ENCODE assay signal across 1 cellular context in the genomic region with DNA sequence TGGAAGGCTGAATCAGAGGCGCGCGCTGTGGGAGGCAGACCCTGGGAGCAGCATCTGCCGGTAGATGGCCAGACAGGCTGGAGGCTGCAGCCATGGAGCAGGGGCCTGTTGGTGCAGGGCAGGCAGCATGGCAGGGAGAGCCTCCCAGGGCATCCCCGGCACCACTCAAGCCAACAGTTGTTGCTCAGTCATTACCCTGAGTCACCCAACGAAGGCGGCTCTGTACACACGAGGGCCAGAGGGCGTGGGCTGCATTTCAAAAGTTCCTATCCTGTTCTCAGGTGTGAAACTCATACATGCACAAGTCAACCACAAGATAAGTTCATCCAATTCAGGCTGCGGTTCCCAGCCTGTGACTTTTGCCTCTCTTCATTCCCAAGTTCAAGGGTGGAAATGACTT.
TF ChIP-seq lines count a peak whose summit lies in the region.

No MANE protein-coding gene starts in this region.

TF ChIP-seq in HepG2, 621 proteins besides CTCF, POLR2A, EP300 and RAD21:
- TF ChIP-seq RORA (CRISPR knock-in tag; IDR thresholded peaks at IDR 0.05) (no peak), ZNF746 (CRISPR knock-in tag; IDR thresholded peaks at IDR 0.05) (no peak), ZSCAN25 (CRISPR knock-in tag; IDR thresholded peaks at IDR 0.05) (no peak), ZNF772 (CRISPR knock-in tag; IDR thresholded peaks at IDR 0.05) (no peak), SMYD3 (CRISPR knock-in tag; IDR thresholded peaks at IDR 0.05) (no peak), SIN3A (IDR thresholded peaks at IDR 0.05; ENCODE audit: borderline replicate concordance, low read depth, low read length) (no peak), ZFP36L1 (CRISPR knock-in tag; IDR thresholded peaks at IDR 0.05) (no peak), ELF4 (CRISPR knock-in tag; IDR thresholded peaks at IDR 0.05; ENCODE audit: borderline replicate concordance) (no peak)
- TF ChIP-seq, protein P1, sequence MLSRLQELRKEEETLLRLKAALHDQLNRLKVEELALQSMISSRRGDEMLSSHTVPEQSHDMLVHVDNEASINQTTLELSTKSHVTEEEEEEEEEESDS (CRISPR knock-in tag; IDR thresholded peaks at IDR 0.05; ENCODE audit: borderline replicate concordance): no peak
- TF ChIP-seq, protein P2, sequence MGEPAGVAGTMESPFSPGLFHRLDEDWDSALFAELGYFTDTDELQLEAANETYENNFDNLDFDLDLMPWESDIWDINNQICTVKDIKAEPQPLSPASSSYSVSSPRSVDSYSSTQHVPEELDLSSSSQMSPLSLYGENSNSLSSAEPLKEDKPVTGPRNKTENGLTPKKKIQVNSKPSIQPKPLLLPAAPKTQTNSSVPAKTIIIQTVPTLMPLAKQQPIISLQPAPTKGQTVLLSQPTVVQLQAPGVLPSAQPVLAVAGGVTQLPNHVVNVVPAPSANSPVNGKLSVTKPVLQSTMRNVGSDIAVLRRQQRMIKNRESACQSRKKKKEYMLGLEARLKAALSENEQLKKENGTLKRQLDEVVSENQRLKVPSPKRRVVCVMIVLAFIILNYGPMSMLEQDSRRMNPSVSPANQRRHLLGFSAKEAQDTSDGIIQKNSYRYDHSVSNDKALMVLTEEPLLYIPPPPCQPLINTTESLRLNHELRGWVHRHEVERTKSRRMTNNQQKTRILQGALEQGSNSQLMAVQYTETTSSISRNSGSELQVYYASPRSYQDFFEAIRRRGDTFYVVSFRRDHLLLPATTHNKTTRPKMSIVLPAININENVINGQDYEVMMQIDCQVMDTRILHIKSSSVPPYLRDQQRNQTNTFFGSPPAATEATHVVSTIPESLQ (CRISPR knock-in tag; conservative IDR thresholded peaks at IDR 0.05): no peak
